Comparison of ENCODE assay signal across 1 cellular context in the genomic region with DNA sequence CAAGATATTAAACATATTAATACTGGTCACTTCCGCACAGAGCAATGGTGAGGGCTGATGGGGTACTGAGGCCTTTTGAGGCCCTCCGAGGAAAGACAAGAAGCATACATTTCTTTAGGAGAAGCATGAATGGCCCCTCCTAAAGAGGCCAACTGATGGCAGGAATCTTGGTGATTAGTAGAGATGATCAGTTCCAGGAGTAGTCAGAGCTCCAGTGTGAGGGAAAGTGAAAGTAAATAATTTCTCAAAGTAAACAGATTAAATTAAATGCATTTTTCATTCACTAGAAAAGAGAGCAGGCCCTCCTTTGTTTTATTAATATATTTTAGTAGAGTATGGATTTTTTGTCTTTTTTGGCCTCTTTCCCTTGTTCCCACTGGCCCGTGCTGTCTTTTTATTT.
TF ChIP-seq lines count a peak whose summit lies in the region.

No MANE protein-coding gene starts in this region.

TF ChIP-seq in GM12878, 131 proteins besides CTCF, POLR2A, EP300 and RAD21 (continued from another document):
- TF ChIP-seq ASH2L (IDR thresholded peaks at IDR 0.05; ENCODE audit: borderline replicate concordance, low read depth) (no peak), EZH2 (IDR thresholded peaks at IDR 0.05; ENCODE audit: borderline replicate concordance, control insufficient read depth, low read depth, low read length) (no peak), BMI1 (IDR thresholded peaks at IDR 0.05; ENCODE audit: borderline replicate concordance) (no peak), GABPA (IDR thresholded peaks at IDR 0.05; ENCODE audit: low read depth) (no peak)
